In the genomic region with DNA sequence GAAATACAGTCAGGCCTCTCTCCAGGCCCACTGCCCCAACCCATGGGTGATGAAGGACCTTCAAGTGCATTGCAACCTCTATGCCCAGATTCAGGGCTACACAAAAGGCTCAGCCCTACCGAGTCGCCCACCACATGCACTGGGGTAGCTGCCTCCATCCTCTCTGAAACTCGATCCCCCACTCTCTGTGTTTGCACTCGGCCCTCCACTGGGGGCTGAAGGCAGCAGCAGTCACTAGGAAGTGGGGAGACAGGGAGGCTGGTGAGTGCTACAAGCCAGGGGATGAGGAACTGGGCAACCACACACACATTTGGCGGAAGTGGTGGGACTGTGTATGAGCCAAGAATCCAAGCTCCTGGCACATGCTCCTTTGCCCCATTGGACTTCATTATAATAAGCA, we compare ENCODE assay signal across 12 cellular contexts.
DNase-seq lines count a peak whose midpoint lies in the region; ATAC-seq, FAIRE-seq and TF ChIP-seq lines count a peak whose summit lies in the region.
"Had no signal": no experiment of that assay in that cellular context is flagged by ENCODE, and none has a peak within 500 bp of the region (broad histone marks: within the 10 kb centered on the region; RNA-seq: fewer than 3 reads in every experiment).

No MANE protein-coding gene starts in this region.

- no peak for TF ChIP-seq POLR2A in heart left ventricle (IDR thresholded peaks at IDR 0.05)

- WGBS in heart left ventricle, 4 donors, result 71 to 84% (median 80%) methylated on average over 5 of the region's 5 CpGs

- H3K9me3 ChIP-seq in heart left ventricle (no peaks in the 10 kb centered on the region), right atrium auricular region (no peaks in the 10 kb centered on the region), kidney (ENCODE audit: control insufficient read depth in 1 of 2, low read length in 2 of 2) (no peaks in the 10 kb centered on the region), upper lobe of right lung (no peaks in the 10 kb centered on the region)

- H3K4me3 ChIP-seq in heart left ventricle, result no peak overlapping the region
- no peak overlapping the region for H3K4me3 ChIP-seq in right atrium auricular region
- no peak overlapping the region for H3K4me3 ChIP-seq in kidney (ENCODE audit: low read length in 2 of 2)
- no peak overlapping the region for H3K4me3 ChIP-seq in upper lobe of right lung

- H3K27me3 ChIP-seq in heart left ventricle (no peaks in the 10 kb centered on the region), right atrium auricular region (no peaks in the 10 kb centered on the region), upper lobe of right lung (no peaks in the 10 kb centered on the region)

- intact Hi-C loops in heart left ventricle (cut with DNase I) (no loop called here), kidney (cut with DNase I) (no loop called here), upper lobe of right lung (cut with DNase I) (no loop called here)

- DNase-seq in heart left ventricle (peak in 4 of 5 donors; percentile 26 to 58 (median 44)), right atrium auricular region (ENCODE audit: low spot score) (no peak), SIG-M5 (lab: John Stamatoyannopoulos, UW) (peak; percentile 31), kidney (peak; percentile 32), upper lobe of right lung (peak; percentile 64), GM19240 (ENCODE audit: insufficient read length, low spot score) (no peak), NCI-H345 (lab: John Stamatoyannopoulos, UW) (no peak)
- DNase-seq: activated CD4-positive, alpha-beta memory T cell treated with anti-CD3 and anti-CD28 coated beads, Interleukin-2, amount 10 ng/mL, durations not matched to agents 7 days and 5 days; RPMI8226; T-helper 9 cell had no signal

- no peak for FAIRE-seq in kidney (lab: Jason Lieb, UNC)
- FAIRE-seq: GM12892 had no signal

- H3K36me3 ChIP-seq in heart left ventricle (peaks cover 0 to 8% (median 0%) of the 10 kb centered on the region in 9 donors), right atrium auricular region (no peaks in the 10 kb centered on the region), kidney (ENCODE audit: control insufficient read depth in 1 of 2, insufficient read depth in 2 of 2, low read length in 2 of 2) (no peaks in the 10 kb centered on the region), upper lobe of right lung (no peaks in the 10 kb centered on the region)

- no peak overlapping the region for H3K9ac ChIP-seq in kidney (ENCODE audit: low read length in 2 of 2)

- peaks cover 0 to 18% (median 4%) of the 10 kb centered on the region in 12 donors for H3K4me1 ChIP-seq in heart left ventricle
- peaks cover 0 to 5% of the 10 kb centered on the region in 2 donors for H3K4me1 ChIP-seq in right atrium auricular region
- H3K4me1 ChIP-seq in kidney (ENCODE audit: control insufficient read depth in 1 of 2, insufficient read depth in 1 of 2, low read depth in 1 of 2, low read length in 2 of 2), result no peaks in the 10 kb centered on the region
- no peaks in the 10 kb centered on the region for H3K4me1 ChIP-seq in upper lobe of right lung

- ATAC-seq in heart left ventricle (peak; percentile 57 to 83 (median 68)), upper lobe of right lung (peak; percentile 96), GM21737 (IDR thresholded peaks at IDR 0.05; ENCODE audit: unreplicated experiment) (no peak)

- H3K27ac ChIP-seq in heart left ventricle (no peak overlapping the region), right atrium auricular region (no peak overlapping the region), kidney (ENCODE audit: low read depth in 2 of 2, low read length in 2 of 2) (no peak overlapping the region), upper lobe of right lung (no peak overlapping the region)

- TF ChIP-seq CTCF in heart left ventricle (IDR thresholded peaks at IDR 0.05) (no peak), right atrium auricular region (IDR thresholded peaks at IDR 0.05) (no peak), kidney (IDR thresholded peaks at IDR 0.05; ENCODE audit: borderline replicate concordance, extremely low read depth, insufficient read depth) (no peak), upper lobe of right lung (IDR thresholded peaks at IDR 0.05) (no peak)

Comparison
In these comparisons a context has a peak if more than half of its experiments do, and no peak if none do; other contexts are left out.
1. DNase-seq: peak in heart left ventricle (4 of 5), SIG-M5 (single experiment), kidney (single experiment) and upper lobe of right lung (single experiment); none in right atrium auricular region (single experiment), GM19240 (single experiment) and NCI-H345 (single experiment).